Comparison of ENCODE assay signal across 22 cellular contexts in the genomic region with DNA sequence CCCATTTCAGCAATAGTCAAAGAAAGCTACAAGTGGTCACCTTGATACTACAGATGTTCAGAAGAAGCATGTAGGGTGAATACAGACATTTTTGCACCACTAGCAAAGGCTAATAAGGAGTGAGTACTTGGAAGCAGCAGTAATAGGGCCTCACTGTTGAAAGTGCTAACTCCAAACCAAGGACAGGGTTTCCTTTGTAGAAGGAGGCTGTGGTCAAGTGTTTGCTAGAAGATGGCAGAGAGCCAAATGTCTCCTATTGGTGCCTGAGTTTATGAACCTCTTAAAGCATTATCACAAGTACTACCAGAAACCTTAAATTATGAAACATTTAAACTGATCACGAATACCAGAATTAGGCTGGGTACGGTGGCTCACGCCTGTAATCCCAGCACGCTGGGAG.
A peak's percentile ranks its signal among the peaks of the same experiment; 100 is the strongest.
DNase-seq lines count a peak whose midpoint lies in the region; ATAC-seq and TF ChIP-seq lines count a peak whose summit lies in the region.
"Had no signal": no experiment of that assay in that cellular context is flagged by ENCODE, and none has a peak within 500 bp of the region (broad histone marks: within the 10 kb centered on the region; RNA-seq: fewer than 3 reads in every experiment).

No MANE protein-coding gene starts in this region.

- H3K27me3 Mint-ChIP-seq in activated CD8-positive, alpha-beta memory T cell treated with anti-CD3 and anti-CD28 coated beads, Interleukin-2, amount 10 ng/mL, durations not matched to agents 7 days and 5 days = no peaks in the 10 kb centered on the region
- H3K27me3 Mint-ChIP-seq in CD4-positive, alpha-beta T cell = no peaks in the 10 kb centered on the region
- H3K27me3 Mint-ChIP-seq: activated naive CD4-positive, alpha-beta T cell treated with anti-CD3 and anti-CD28 coated beads, Interleukin-2, amount 50 U/mL, for 24 hours had no signal

- no peaks in the 10 kb centered on the region for H3K36me3 ChIP-seq in HEK293 (ENCODE audit: control insufficient read depth in 2 of 2, insufficient read depth in 1 of 2, low read length in 2 of 2)

- no peak overlapping the region for H3K27ac ChIP-seq in HEK293 (ENCODE audit: extremely low read depth, low read depth, low read length)
- no peak overlapping the region for H3K27ac ChIP-seq in CD4-positive, alpha-beta T cell (ENCODE audit: low read depth, low read length)
- H3K27ac ChIP-seq: BLaER1, GM23248, left ventricle myocardium inferior, parathyroid adenoma, testis had no signal

- H3K27ac Mint-ChIP-seq in activated CD8-positive, alpha-beta memory T cell treated with anti-CD3 and anti-CD28 coated beads, Interleukin-2, amount 10 ng/mL, durations not matched to agents 7 days and 5 days = peak overlapping the region; percentile 33
- no peak overlapping the region for H3K27ac Mint-ChIP-seq in CD4-positive, alpha-beta T cell
- H3K27ac Mint-ChIP-seq: activated naive CD4-positive, alpha-beta T cell treated with anti-CD3 and anti-CD28 coated beads, Interleukin-2, amount 50 U/mL, for 24 hours; nephron progenitor cell had no signal

- no peaks in the 10 kb centered on the region for H3K27me3 ChIP-seq in CD4-positive, alpha-beta T cell (ENCODE audit: control insufficient read depth, insufficient read depth, low read length)
- H3K27me3 ChIP-seq: BLaER1, testis had no signal

- POLR2A ChIA-PET in HEK293 (lab: Yijun Ruan, JAX) = no interaction called here
- POLR2A ChIA-PET in CD4-positive, alpha-beta T cell (lab: Charles Lee) = no interaction called here

- H3K4me3 Mint-ChIP-seq in activated CD8-positive, alpha-beta memory T cell treated with anti-CD3 and anti-CD28 coated beads, Interleukin-2, amount 10 ng/mL, durations not matched to agents 7 days and 5 days = no peak overlapping the region
- H3K4me3 Mint-ChIP-seq in CD4-positive, alpha-beta T cell = no peak overlapping the region
- H3K4me3 Mint-ChIP-seq: activated naive CD4-positive, alpha-beta T cell treated with anti-CD3 and anti-CD28 coated beads, Interleukin-2, amount 50 U/mL, for 24 hours; nephron progenitor cell had no signal

- CTCF ChIA-PET in activated CD8-positive, alpha-beta memory T cell treated with anti-CD3 and anti-CD28 coated beads, Interleukin-2, amount 10 ng/mL, durations not matched to agents 7 days and 5 days (lab: Charles Lee) = interaction anchor here (1.1 to 1.2 kb wide), 2 partner anchors 10 to 11 kb away, joined by 3 read pairs; no protein-coding TSS in a partner anchor
- CTCF ChIA-PET in HEK293 (lab: Yijun Ruan, JAX) = interaction anchor here (0.5 kb wide), 1 partner anchor 61 kb away, joined by 4 read pairs; no protein-coding TSS in a partner anchor
- CTCF ChIA-PET in CD4-positive, alpha-beta T cell (lab: Charles Lee) = interaction anchor here (1.1 kb wide), 1 partner anchor 9 kb away, joined by 4 read pairs; no protein-coding TSS in a partner anchor

- in situ Hi-C loops in SK-MEL-5 (cut with HindIII; ENCODE audit: low pct_unique_long_range_greater_than_20kb, low sequenced_read_pairs) = no loop called here

- ATAC-seq in activated CD8-positive, alpha-beta memory T cell treated with anti-CD3 and anti-CD28 coated beads, Interleukin-2, amount 10 ng/mL, durations not matched to agents 7 days and 5 days = peak; percentile 37
- ATAC-seq in CD4-positive, alpha-beta T cell (ENCODE audit: poor library complexity) = no peak
- ATAC-seq: sciatic nerve had no signal

- no peak for DNase-seq in activated CD8-positive, alpha-beta memory T cell treated with anti-CD3 and anti-CD28 coated beads, Interleukin-2, amount 10 ng/mL, durations not matched to agents 7 days and 5 days
- no peak for DNase-seq in activated CD8-positive, alpha-beta memory T cell treated with anti-CD3 and anti-CD28 coated beads, Interleukin-2, amount 50 U/mL, for 48 hours
- DNase-seq in SK-MEL-5 (ENCODE audit: low read depth, low spot score) = peak; percentile 27
- DNase-seq in fibroblast of pulmonary artery (ENCODE audit: low read depth) = peak; percentile 12
- no peak for DNase-seq in activated gamma-delta T cell (lab: John Stamatoyannopoulos, UW)
- DNase-seq in stimulated activated CD4-positive, alpha-beta T cell treated with anti-CD3 and anti-CD28 coated beads, Interleukin-4, amount 100 ng/mL, for 1 hour = no peak
- no peak for DNase-seq in CD4-positive, alpha-beta T cell
- DNase-seq: activated CD4-positive, alpha-beta T cell treated with anti-CD3 and anti-CD28 coated beads for 48 hours; GM23248; left ventricle myocardium inferior; midbrain; NCI-H1092; NCI-H2081 treated with DMSO at 0.1 percent for 48 hours; NCI-H524; nephron progenitor cell; Right ventricle myocardium superior; testis had no signal

- peaks cover 58% of the 10 kb centered on the region for H3K4me1 Mint-ChIP-seq in activated CD8-positive, alpha-beta memory T cell treated with anti-CD3 and anti-CD28 coated beads, Interleukin-2, amount 10 ng/mL, durations not matched to agents 7 days and 5 days
- peaks cover 13% of the 10 kb centered on the region for H3K4me1 Mint-ChIP-seq in CD4-positive, alpha-beta T cell (ENCODE audit: low read depth)

- H3K9me3 Mint-ChIP-seq in activated CD8-positive, alpha-beta memory T cell treated with anti-CD3 and anti-CD28 coated beads, Interleukin-2, amount 10 ng/mL, durations not matched to agents 7 days and 5 days (ENCODE audit: low read depth) = peaks cover 3% of the 10 kb centered on the region
- H3K9me3 Mint-ChIP-seq in CD4-positive, alpha-beta T cell = no peaks in the 10 kb centered on the region
- H3K9me3 Mint-ChIP-seq: nephron progenitor cell had no signal

- TF ChIP-seq CTCF in HEK293 (tag by site-specific recombination; IDR thresholded peaks at IDR 0.05) (no peak), fibroblast of pulmonary artery (IDR thresholded peaks at IDR 0.05; ENCODE audit: low read length, missing control alignments) (no peak)
- no peak for TF ChIP-seq CTCF in CD4-positive, alpha-beta T cell (IDR thresholded peaks at IDR 0.05)

- H3K4me3 ChIP-seq in HEK293 (ENCODE audit: low read depth, low read length) (no peak overlapping the region), fibroblast of pulmonary artery (replicated peaks; ENCODE audit: low read depth, low read length) (no peak overlapping the region)
- H3K4me3 ChIP-seq: BLaER1, GM23248, left ventricle myocardium inferior, testis had no signal

- no peaks in the 10 kb centered on the region for H3K9me3 ChIP-seq in HEK293 (ENCODE audit: control insufficient read depth, insufficient read depth, low read depth, low read length)
- no peaks in the 10 kb centered on the region for H3K9me3 ChIP-seq in CD4-positive, alpha-beta T cell (ENCODE audit: control insufficient read depth, low read length)
- H3K9me3 ChIP-seq: BLaER1, left ventricle myocardium inferior, testis had no signal

- intact Hi-C loops in CD4-positive, alpha-beta T cell (cut with DNase I, micrococcal nuclease) = no loop called here

- no peaks in the 10 kb centered on the region for H3K4me1 ChIP-seq in HEK293 (ENCODE audit: control insufficient read depth, insufficient read depth, low read length)
- H3K4me1 ChIP-seq: BLaER1, parathyroid adenoma, testis had no signal

- peaks cover 40% of the 10 kb centered on the region for H3K36me3 Mint-ChIP-seq in activated CD8-positive, alpha-beta memory T cell treated with anti-CD3 and anti-CD28 coated beads, Interleukin-2, amount 10 ng/mL, durations not matched to agents 7 days and 5 days
- peaks cover 7% of the 10 kb centered on the region for H3K36me3 Mint-ChIP-seq in CD4-positive, alpha-beta T cell (ENCODE audit: low read depth)

TF ChIP-seq in HEK293, 187 proteins besides CTCF, POLR2A, EP300 and RAD21 (continues in another document):
- no peak for TF ChIP-seq GLIS1 (tag by site-specific recombination; IDR thresholded peaks at IDR 0.05)
- TF ChIP-seq, protein P1, sequence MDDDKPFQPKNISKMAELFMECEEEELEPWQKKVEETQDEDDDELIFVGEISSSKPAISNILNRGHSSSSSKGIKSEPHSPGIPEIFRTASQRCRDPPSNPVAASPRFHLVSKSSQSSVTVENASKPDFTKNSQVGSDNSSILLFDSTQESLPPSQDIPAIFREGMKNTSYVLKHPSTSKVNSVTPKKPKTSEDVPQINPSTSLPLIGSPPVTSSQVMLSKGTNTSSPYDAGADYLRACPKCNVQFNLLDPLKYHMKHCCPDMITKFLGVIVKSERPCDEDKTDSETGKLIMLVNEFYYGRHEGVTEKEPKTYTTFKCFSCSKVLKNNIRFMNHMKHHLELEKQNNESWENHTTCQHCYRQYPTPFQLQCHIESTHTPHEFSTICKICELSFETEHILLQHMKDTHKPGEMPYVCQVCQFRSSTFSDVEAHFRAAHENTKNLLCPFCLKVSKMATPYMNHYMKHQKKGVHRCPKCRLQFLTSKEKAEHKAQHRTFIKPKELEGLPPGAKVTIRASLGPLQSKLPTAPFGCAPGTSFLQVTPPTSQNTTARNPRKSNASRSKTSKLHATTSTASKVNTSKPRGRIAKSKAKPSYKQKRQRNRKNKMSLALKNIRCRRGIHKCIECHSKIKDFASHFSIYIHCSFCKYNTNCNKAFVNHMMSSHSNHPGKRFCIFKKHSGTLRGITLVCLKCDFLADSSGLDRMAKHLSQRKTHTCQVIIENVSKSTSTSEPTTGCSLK (tag by site-specific recombination; IDR thresholded peaks at IDR 0.05) = no peak
- TF ChIP-seq, protein P2, sequence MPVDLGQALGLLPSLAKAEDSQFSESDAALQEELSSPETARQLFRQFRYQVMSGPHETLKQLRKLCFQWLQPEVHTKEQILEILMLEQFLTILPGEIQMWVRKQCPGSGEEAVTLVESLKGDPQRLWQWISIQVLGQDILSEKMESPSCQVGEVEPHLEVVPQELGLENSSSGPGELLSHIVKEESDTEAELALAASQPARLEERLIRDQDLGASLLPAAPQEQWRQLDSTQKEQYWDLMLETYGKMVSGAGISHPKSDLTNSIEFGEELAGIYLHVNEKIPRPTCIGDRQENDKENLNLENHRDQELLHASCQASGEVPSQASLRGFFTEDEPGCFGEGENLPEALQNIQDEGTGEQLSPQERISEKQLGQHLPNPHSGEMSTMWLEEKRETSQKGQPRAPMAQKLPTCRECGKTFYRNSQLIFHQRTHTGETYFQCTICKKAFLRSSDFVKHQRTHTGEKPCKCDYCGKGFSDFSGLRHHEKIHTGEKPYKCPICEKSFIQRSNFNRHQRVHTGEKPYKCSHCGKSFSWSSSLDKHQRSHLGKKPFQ (tag by site-specific recombination; IDR thresholded peaks at IDR 0.05) = no peak

Comparison
In these comparisons a context has a peak if more than half of its experiments do, and no peak if none do; other contexts are left out.
1. DNase-seq: peak in SK-MEL-5 (single experiment) and fibroblast of pulmonary artery (single experiment); none in activated CD8-positive, alpha-beta memory T cell treated with anti-CD3 and anti-CD28 coated beads, Interleukin-2, amount 10 ng/mL, durations not matched to agents 7 days and 5 days (single experiment), activated CD8-positive, alpha-beta memory T cell treated with anti-CD3 and anti-CD28 coated beads, Interleukin-2, amount 50 U/mL, for 48 hours (single experiment), activated gamma-delta T cell (single experiment), stimulated activated CD4-positive, alpha-beta T cell treated with anti-CD3 and anti-CD28 coated beads, Interleukin-4, amount 100 ng/mL, for 1 hour (single experiment) and CD4-positive, alpha-beta T cell (0 of 10).